Comparison of ENCODE assay signal across 11 cellular contexts in genomic region chr15:62895139-62895866, GRCh38.
DNase-seq lines count a peak whose midpoint lies in the region; ATAC-seq and TF ChIP-seq lines count a peak whose summit lies in the region.
"Had no signal": no experiment of that assay in that cellular context is flagged by ENCODE, and none has a peak within 500 bp of the region (broad histone marks: within the 10 kb centered on the region; RNA-seq: fewer than 3 reads in every experiment).

No MANE protein-coding gene starts in this region.

- H3K4me1 Mint-ChIP-seq in WTC11 = peaks cover 34% of the 10 kb centered on the region
- no peaks in the 10 kb centered on the region for H3K4me1 Mint-ChIP-seq in naive thymus-derived CD4-positive, alpha-beta T cell
- H3K4me1 Mint-ChIP-seq: activated CD4-positive, alpha-beta T cell treated with anti-CD3 and anti-CD28 coated beads, Interleukin-2, amount 10 ng/mL, durations not matched to agents 24 days and 14 days; activated naive CD8-positive, alpha-beta T cell treated with anti-CD3 and anti-CD28 coated beads, Interleukin-2, amount 50 U/mL, for 24 hours had no signal

- H3K27ac Mint-ChIP-seq in WTC11 = peak overlapping the region; percentile 64; the same call in 1 of the 2 replicates
- H3K27ac Mint-ChIP-seq in naive thymus-derived CD4-positive, alpha-beta T cell = no peak overlapping the region
- H3K27ac Mint-ChIP-seq: activated CD4-positive, alpha-beta T cell treated with anti-CD3 and anti-CD28 coated beads, Interleukin-2, amount 10 ng/mL, durations not matched to agents 24 days and 14 days; activated naive CD8-positive, alpha-beta T cell treated with anti-CD3 and anti-CD28 coated beads, Interleukin-2, amount 50 U/mL, for 24 hours had no signal

- peak; percentile 50 for DNase-seq in HK-2 (ENCODE audit: unreplicated experiment)
- DNase-seq in WTC11 (ENCODE audit: low spot score) = no peak
- DNase-seq in skeletal muscle cell (ENCODE audit: low read depth) = peak; percentile 73
- no peak for DNase-seq in naive thymus-derived CD4-positive, alpha-beta T cell
- DNase-seq in activated effector memory CD4-positive, alpha-beta T cell treated with anti-CD3 and anti-CD28 coated beads, Interleukin-2, amount 50 U/mL, for 16 hours = no peak
- DNase-seq: activated CD4-positive, alpha-beta T cell treated with anti-CD3 and anti-CD28 coated beads, Interleukin-2, amount 10 ng/mL, durations not matched to agents 24 days and 14 days; activated naive CD8-positive, alpha-beta T cell treated with anti-CD3 and anti-CD28 coated beads, Interleukin-2, amount 50 U/mL, for 24 hours; Peyer's patch had no signal

- intact Hi-C loops in naive thymus-derived CD4-positive, alpha-beta T cell (cut with micrococcal nuclease) = no loop called here

- 38 to 57% methylated on average over 1 to 5 of the region's 6 CpGs for WGBS in gastroesophageal sphincter (ENCODE audit: low coverage in 1 of 2), 2 donors

- H3K36me3 ChIP-seq in gastroesophageal sphincter = no peaks in the 10 kb centered on the region
- no peaks in the 10 kb centered on the region for H3K36me3 ChIP-seq in naive thymus-derived CD4-positive, alpha-beta T cell (ENCODE audit: control insufficient read depth in 2 of 3, insufficient read depth in 3 of 3, low read length in 3 of 3)
- H3K36me3 ChIP-seq: Peyer's patch had no signal

- no peak for TF ChIP-seq EP300 in gastroesophageal sphincter (IDR thresholded peaks at IDR 0.05)

- H3K27me3 ChIP-seq in gastroesophageal sphincter = no peaks in the 10 kb centered on the region
- no peaks in the 10 kb centered on the region for H3K27me3 ChIP-seq in naive thymus-derived CD4-positive, alpha-beta T cell (ENCODE audit: control insufficient read depth in 2 of 2, insufficient read depth in 2 of 2, low read length in 2 of 2)
- H3K27me3 ChIP-seq: Peyer's patch had no signal

- H3K9me3 ChIP-seq in gastroesophageal sphincter = no peaks in the 10 kb centered on the region
- no peaks in the 10 kb centered on the region for H3K9me3 ChIP-seq in naive thymus-derived CD4-positive, alpha-beta T cell (ENCODE audit: control insufficient read depth in 2 of 3, low read length in 3 of 3)
- H3K9me3 ChIP-seq: Peyer's patch had no signal

- peaks cover 11 to 69% (median 28%) of the 10 kb centered on the region in 3 donors for H3K4me1 ChIP-seq in gastroesophageal sphincter
- no peaks in the 10 kb centered on the region for H3K4me1 ChIP-seq in naive thymus-derived CD4-positive, alpha-beta T cell (ENCODE audit: control insufficient read depth in 2 of 2, insufficient read depth in 2 of 2, low read length in 2 of 2)

- POLR2A ChIA-PET in WTC11 (lab: Charles Lee) = interaction anchor here (0.6 kb wide), 1 partner anchor 102 kb away, joined by 3 read pairs; no protein-coding TSS in a partner anchor
- POLR2A ChIA-PET in naive thymus-derived CD4-positive, alpha-beta T cell (lab: Charles Lee) = no interaction called here

- no peaks in the 10 kb centered on the region for H3K9me3 Mint-ChIP-seq in WTC11
- no peaks in the 10 kb centered on the region for H3K9me3 Mint-ChIP-seq in naive thymus-derived CD4-positive, alpha-beta T cell
- H3K9me3 Mint-ChIP-seq: activated CD4-positive, alpha-beta T cell treated with anti-CD3 and anti-CD28 coated beads, Interleukin-2, amount 10 ng/mL, durations not matched to agents 24 days and 14 days; activated naive CD8-positive, alpha-beta T cell treated with anti-CD3 and anti-CD28 coated beads, Interleukin-2, amount 50 U/mL, for 24 hours had no signal

- no peak for ATAC-seq in WTC11
- ATAC-seq in gastroesophageal sphincter = no peak
- ATAC-seq in GM18867 (IDR thresholded peaks at IDR 0.05; ENCODE audit: unreplicated experiment) = no peak
- ATAC-seq in naive thymus-derived CD4-positive, alpha-beta T cell = no peak
- ATAC-seq in HG03378 (IDR thresholded peaks at IDR 0.05; ENCODE audit: unreplicated experiment) = no peak
- ATAC-seq: activated naive CD8-positive, alpha-beta T cell treated with anti-CD3 and anti-CD28 coated beads, Interleukin-2, amount 50 U/mL, for 24 hours had no signal

- H3K4me3 ChIP-seq in gastroesophageal sphincter (no peak overlapping the region), skeletal muscle cell (ENCODE audit: low read depth, low read length) (no peak overlapping the region)
- H3K4me3 ChIP-seq in naive thymus-derived CD4-positive, alpha-beta T cell (ENCODE audit: low read length) = no peak overlapping the region
- H3K4me3 ChIP-seq: Peyer's patch had no signal

- H3K27me3 Mint-ChIP-seq in WTC11 (ENCODE audit: low read depth) = no peaks in the 10 kb centered on the region
- H3K27me3 Mint-ChIP-seq in naive thymus-derived CD4-positive, alpha-beta T cell = peaks cover 0 to 14% (median 5%) of the 10 kb centered on the region in 5 donors

- CTCF ChIA-PET in WTC11 (lab: Charles Lee) = interaction anchor here (0.6 to 1.0 kb wide), 5 partner anchors 18 to 198 kb away, joined by 3 to 4 read pairs (median 3); partner anchors contain the start of gene TPM1
- CTCF ChIA-PET in naive thymus-derived CD4-positive, alpha-beta T cell (lab: Charles Lee) = no interaction called here

- H3K27ac ChIP-seq in gastroesophageal sphincter = peak overlapping the region; percentile 88 to 96 (median 92)
- no peak overlapping the region for H3K27ac ChIP-seq in naive thymus-derived CD4-positive, alpha-beta T cell (ENCODE audit: low read depth, low read length)

- no peaks in the 10 kb centered on the region for H3K36me3 Mint-ChIP-seq in WTC11
- no peaks in the 10 kb centered on the region for H3K36me3 Mint-ChIP-seq in naive thymus-derived CD4-positive, alpha-beta T cell

- TF ChIP-seq CTCF in WTC11 (IDR thresholded peaks at IDR 0.05) (no peak), gastroesophageal sphincter (IDR thresholded peaks at IDR 0.05) (no peak)

- no peak for TF ChIP-seq POLR2A in gastroesophageal sphincter (IDR thresholded peaks at IDR 0.05)

- H3K4me3 Mint-ChIP-seq in WTC11 = no peak overlapping the region
- H3K4me3 Mint-ChIP-seq in naive thymus-derived CD4-positive, alpha-beta T cell = no peak overlapping the region
- H3K4me3 Mint-ChIP-seq: activated CD4-positive, alpha-beta T cell treated with anti-CD3 and anti-CD28 coated beads, Interleukin-2, amount 10 ng/mL, durations not matched to agents 24 days and 14 days; activated naive CD8-positive, alpha-beta T cell treated with anti-CD3 and anti-CD28 coated beads, Interleukin-2, amount 50 U/mL, for 24 hours had no signal

TF ChIP-seq in WTC11, 78 proteins besides CTCF, POLR2A, EP300 and RAD21 (continues in another document):
- TF ChIP-seq RORB (CRISPR knock-in tag; IDR thresholded peaks at IDR 0.05) (no peak), ATF1 (CRISPR knock-in tag; IDR thresholded peaks at IDR 0.05) (no peak), ZBTB43 (CRISPR knock-in tag; IDR thresholded peaks at IDR 0.05) (no peak), TEAD4 (CRISPR knock-in tag; IDR thresholded peaks at IDR 0.05) (no peak), NR1H2 (CRISPR knock-in tag; IDR thresholded peaks at IDR 0.05) (no peak), IRF1 (CRISPR knock-in tag; IDR thresholded peaks at IDR 0.05) (no peak), MLX (CRISPR knock-in tag; IDR thresholded peaks at IDR 0.05) (no peak), ZNF396 (CRISPR knock-in tag; IDR thresholded peaks at IDR 0.05; ENCODE audit: borderline replicate concordance) (no peak), JAZF1 (CRISPR knock-in tag; IDR thresholded peaks at IDR 0.05) (no peak), ZNF425 (CRISPR knock-in tag; conservative IDR thresholded peaks at IDR 0.05) (no peak), MXD4 (CRISPR knock-in tag; IDR thresholded peaks at IDR 0.05; ENCODE audit: borderline replicate concordance) (no peak), TCF7 (CRISPR knock-in tag; IDR thresholded peaks at IDR 0.05; ENCODE audit: low read depth) (no peak), GABPB1 (CRISPR knock-in tag; IDR thresholded peaks at IDR 0.05) (no peak)

Comparison
In these comparisons a context has a peak if more than half of its experiments do, and no peak if none do; other contexts are left out.
1. DNase-seq: peak in HK-2 (single experiment) and skeletal muscle cell (single experiment); none in WTC11 (single experiment), naive thymus-derived CD4-positive, alpha-beta T cell (0 of 9) and activated effector memory CD4-positive, alpha-beta T cell treated with anti-CD3 and anti-CD28 coated beads, Interleukin-2, amount 50 U/mL, for 16 hours (single experiment).